ENCODE assay signal across 12 cellular contexts in genomic region chr3:61574854-61575253, GRCh38. TPM values are rescaled to one million over a fixed set of nuclear protein-coding genes. Genes with fewer than 3 reads are reported as not detected.
DNase-seq lines count a peak whose midpoint lies in the region; ATAC-seq and TF ChIP-seq lines count a peak whose summit lies in the region.
"Had no signal": no experiment of that assay in that cellular context is flagged by ENCODE, and none has a peak within 500 bp of the region (broad histone marks: within the 10 kb centered on the region; RNA-seq: fewer than 3 reads in every experiment).

No MANE protein-coding gene starts in this region.

- no peak overlapping the region for H2AK5ac ChIP-seq in mesendoderm (ENCODE audit: low read length)

- no peak for ATAC-seq in HG02840 (IDR thresholded peaks at IDR 0.05; ENCODE audit: low FRiP score, unreplicated experiment)
- ATAC-seq: activated naive CD4-positive, alpha-beta T cell treated with anti-CD3 and anti-CD28 coated beads, Interleukin-2, amount 50 U/mL, for 72 hours had no signal

- H3K9ac ChIP-seq in BLaER1 treated with 17β-estradiol and CSF1 and Interleukin-3, amounts not matched to agents 10 nM and 100 nM: no peak overlapping the region
- H3K9ac ChIP-seq in KMS-11 (peak overlapping the region; percentile 31; the same call in 1 of the 2 replicates), mesendoderm (ENCODE audit: low read length) (no peak overlapping the region)

- H3K79me1 ChIP-seq in mesendoderm (ENCODE audit: low read length): peaks cover 23% of the 10 kb centered on the region

- H3K23ac ChIP-seq in mesendoderm (ENCODE audit: low read length): no peak overlapping the region

- H3K27ac ChIP-seq in BLaER1 treated with 17β-estradiol and CSF1 and Interleukin-3, amounts not matched to agents 10 nM and 100 nM: peak overlapping the region in 3 of 11 experiments; percentile 39 to 53 (median 44); a peak in 6 of 22 replicates
- H3K27ac ChIP-seq in KMS-11 (peak overlapping the region; percentile 76), mesendoderm (ENCODE audit: low read depth, low read length) (no peak overlapping the region), A673 (ENCODE audit: low read depth, low read length, poor library complexity, severe bottlenecking) (no peak overlapping the region)
- H3K27ac ChIP-seq: spleen had no signal

- H3K18ac ChIP-seq in mesendoderm (ENCODE audit: low read length): no peak overlapping the region

- no peak overlapping the region for H3K4me3 ChIP-seq in BLaER1 treated with 17β-estradiol and CSF1 and Interleukin-3, amounts not matched to agents 10 nM and 100 nM
- H3K4me3 ChIP-seq in KMS-11 (IDR thresholded peaks at IDR 0.05; ENCODE audit: insufficient read depth, low read depth, low read length): no peak overlapping the region
- no peak overlapping the region for H3K4me3 ChIP-seq in mesendoderm (ENCODE audit: low read length)
- no peak overlapping the region for H3K4me3 ChIP-seq in A673 (ENCODE audit: low read depth, low read length, poor library complexity, severe bottlenecking)
- H3K4me3 ChIP-seq: spleen had no signal

- H4K8ac ChIP-seq in mesendoderm (ENCODE audit: low read depth, low read length): no peak overlapping the region

- intact Hi-C loops in A673 (cut with micrococcal nuclease; ENCODE audit: unreplicated experiment): no loop called here

- peaks cover 11 to 44% (median 18%) of the 10 kb centered on the region in 11 experiments; a peak in 21 of 22 replicates for H3K9me3 ChIP-seq in BLaER1 treated with 17β-estradiol and CSF1 and Interleukin-3, amounts not matched to agents 10 nM and 100 nM (replicated peaks in 1 of 11)
- no peaks in the 10 kb centered on the region for H3K9me3 ChIP-seq in A673 (ENCODE audit: low read depth, low read length, poor library complexity, severe bottlenecking)
- H3K9me3 ChIP-seq: spleen had no signal

- no peaks in the 10 kb centered on the region for H3K27me3 ChIP-seq in BLaER1 treated with 17β-estradiol and CSF1 and Interleukin-3, amounts not matched to agents 10 nM and 100 nM
- H3K27me3 ChIP-seq in KMS-11 (ENCODE audit: insufficient read depth, low read depth): no peaks in the 10 kb centered on the region
- no peaks in the 10 kb centered on the region for H3K27me3 ChIP-seq in mesendoderm (ENCODE audit: insufficient read depth, low read length, poor library complexity)
- H3K27me3 ChIP-seq in A673 (replicated peaks; ENCODE audit: insufficient read depth, low read depth, low read length, poor library complexity): no peaks in the 10 kb centered on the region
- H3K27me3 ChIP-seq: spleen had no signal

- TF ChIP-seq CTCF in KMS-11 (conservative IDR thresholded peaks at IDR 0.05; ENCODE audit: low read depth, low read length): no peak
- TF ChIP-seq CTCF in A673 (conservative IDR thresholded peaks at IDR 0.05; ENCODE audit: low read depth, low read length): no peak

- peaks cover 11 to 40% (median 20%) of the 10 kb centered on the region in 10 experiments; a peak in 17 of 20 replicates for H3K4me1 ChIP-seq in BLaER1 treated with 17β-estradiol and CSF1 and Interleukin-3, amounts not matched to agents 10 nM and 100 nM
- peaks cover 83% of the 10 kb centered on the region for H3K4me1 ChIP-seq in KMS-11 (ENCODE audit: low read depth, poor library complexity, severe bottlenecking)
- H3K4me1 ChIP-seq in mesendoderm (ENCODE audit: control insufficient read depth, low read depth, low read length): peaks cover 21% of the 10 kb centered on the region
- no peaks in the 10 kb centered on the region for H3K4me1 ChIP-seq in A673 (ENCODE audit: insufficient read depth, low read length, poor library complexity, severe bottlenecking)
- H3K4me1 ChIP-seq: spleen had no signal

- DNase-seq in astrocyte of the hippocampus (ENCODE audit: low read depth, low spot score) (peak; percentile 88), mesendoderm (peak; percentile 68), superior temporal gyrus (ENCODE audit: extremely low spot score) (no peak), A673 (ENCODE audit: low spot score) (no peak), NCI-H526 treated with DMSO at 0.1 percent for 48 hours (lab: John Stamatoyannopoulos, UW) (no peak)
- DNase-seq: activated CD4-positive, alpha-beta memory T cell treated with anti-CD3 and anti-CD28 coated beads for 36 hours; NCI-H524; spleen had no signal

- peaks cover 11% of the 10 kb centered on the region; the same call in 1 of the 2 replicates for H3K79me2 ChIP-seq in KMS-11 (ENCODE audit: insufficient read depth, low read depth)
- peaks cover 99% of the 10 kb centered on the region for H3K79me2 ChIP-seq in mesendoderm (ENCODE audit: control insufficient read depth, insufficient read depth, low read length)

- no peak overlapping the region for H3K4ac ChIP-seq in mesendoderm (ENCODE audit: low read depth, low read length)

- peaks cover 0 to 51% (median 10%) of the 10 kb centered on the region in 11 experiments; a peak in 13 of 22 replicates for H4K20me1 ChIP-seq in BLaER1 treated with 17β-estradiol and CSF1 and Interleukin-3, amounts not matched to agents 10 nM and 100 nM
- H4K20me1 ChIP-seq in KMS-11 (ENCODE audit: insufficient read depth): no peaks in the 10 kb centered on the region

- no TSS peak for BruUV-seq in A673 (replicated peaks; lab: Mats Ljungman, UMichigan)

- no peak overlapping the region for H3K56ac ChIP-seq in mesendoderm (ENCODE audit: low read length)

- no CpG with 5 or more reads among the region's 11 CpGs for WGBS in mesendoderm (ENCODE audit: extremely low coverage, insufficient coverage, low lambda C conversion rate)

- no peak overlapping the region for H2BK15ac ChIP-seq in mesendoderm (replicated peaks; ENCODE audit: low read depth)

- no peak overlapping the region for H2BK120ac ChIP-seq in mesendoderm (ENCODE audit: low read depth, low read length)

- H2AFZ ChIP-seq in KMS-11 (ENCODE audit: low read depth): no peak overlapping the region; the same call in 1 of the 2 replicates

- no peak overlapping the region for H4K5ac ChIP-seq in mesendoderm (ENCODE audit: low read length)

- CTCF ChIA-PET in A673 (lab: Charles Lee): no interaction called here

- H3K4me2 ChIP-seq in BLaER1 treated with 17β-estradiol and CSF1 and Interleukin-3, amounts not matched to agents 10 nM and 100 nM: peak overlapping the region in 7 of 11 experiments; percentile 2 to 71 (median 15); a peak in 9 of 22 replicates
- H3K4me2 ChIP-seq in KMS-11: peak overlapping the region; percentile 55
- H3K4me2 ChIP-seq in mesendoderm (ENCODE audit: low read length): no peak overlapping the region

- peaks cover 0 to 29% (median 0%) of the 10 kb centered on the region in 11 experiments; a peak in 5 of 22 replicates for H3K36me3 ChIP-seq in BLaER1 treated with 17β-estradiol and CSF1 and Interleukin-3, amounts not matched to agents 10 nM and 100 nM
- H3K36me3 ChIP-seq in KMS-11 (ENCODE audit: insufficient read depth) (no peaks in the 10 kb centered on the region), mesendoderm (ENCODE audit: control insufficient read depth, insufficient read depth, low read length) (no peaks in the 10 kb centered on the region), A673 (ENCODE audit: insufficient read depth, low read length, poor library complexity, severe bottlenecking) (no peaks in the 10 kb centered on the region)
- H3K36me3 ChIP-seq: spleen had no signal

- POLR2A ChIA-PET in A673 (lab: Charles Lee; ENCODE audit: low non-redundant PET): no interaction called here

- no peak overlapping the region for H2BK5ac ChIP-seq in mesendoderm (ENCODE audit: low read length)

RNA-seq across cellular contexts. Expression of gene PTPRG, which starts 13.5 kb away (rescaled TPM):
- polyA plus RNA-seq in mesendoderm (2013, experiment 1 of 2): 52.1 TPM
- polyA plus RNA-seq in mesendoderm (2013, experiment 2 of 2): 49.8 TPM
- 11.5 and 11.7 TPM in 2 replicates for total RNA-seq in A673 (2021)

Comparison
In these comparisons a context has a peak if more than half of its experiments do, and no peak if none do; other contexts are left out.
1. DNase-seq: peak in astrocyte of the hippocampus (single experiment) and mesendoderm (single experiment); none in superior temporal gyrus (single experiment), A673 (single experiment) and NCI-H526 treated with DMSO at 0.1 percent for 48 hours (single experiment).